ENCODE assay signal across 21 cellular contexts in the genomic region with DNA sequence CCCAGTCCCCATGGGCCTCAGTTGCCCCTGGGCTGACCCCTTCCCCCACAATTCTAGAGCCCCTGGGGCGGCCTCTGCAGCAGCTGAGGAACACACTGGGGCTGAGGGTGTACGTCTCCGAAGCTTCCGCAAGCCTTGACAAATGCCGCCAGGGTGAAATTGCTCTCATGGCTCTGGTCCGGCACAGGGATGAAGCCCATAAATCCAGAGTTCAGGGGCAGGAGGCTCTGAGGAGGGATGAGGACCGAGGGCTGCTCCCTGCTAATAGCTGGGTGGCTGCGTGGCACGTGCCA. TPM values are rescaled to one million over a fixed set of nuclear protein-coding genes. Genes with fewer than 3 reads are reported as not detected.
DNase-seq lines count a peak whose midpoint lies in the region; ATAC-seq and TF ChIP-seq lines count a peak whose summit lies in the region.
"Had no signal": no experiment of that assay in that cellular context is flagged by ENCODE, and none has a peak within 500 bp of the region (broad histone marks: within the 10 kb centered on the region; RNA-seq: fewer than 3 reads in every experiment).

No MANE protein-coding gene starts in this region.

- no peak overlapping the region for H3K4me3 ChIP-seq in neuronal stem cell (ENCODE audit: low read length in 2 of 2)
- H3K4me3 ChIP-seq in spleen: no peak overlapping the region
- no peak overlapping the region for H3K4me3 ChIP-seq in mammary epithelial cell (replicated peaks in 1 of 3; ENCODE audit: insufficient read depth in 1 of 3, low read depth in 2 of 3, low read length in 3 of 3)
- H3K4me3 ChIP-seq: GM12878, HAP-1 had no signal

- H2BK120ac ChIP-seq in neuronal stem cell (ENCODE audit: low read depth, low read length): no peak overlapping the region

- dilution Hi-C loops in mammary epithelial cell (cut with HindIII; ENCODE audit: low sequenced_read_pairs): no loop called here

- no TSS peak for BruUV-seq in mammary epithelial cell (replicated peaks; lab: Mats Ljungman, UMichigan)

- H3K23ac ChIP-seq in neuronal stem cell (ENCODE audit: low read depth, low read length, poor library complexity): no peak overlapping the region

- peaks cover 3% of the 10 kb centered on the region for H3K79me1 ChIP-seq in neuronal stem cell (ENCODE audit: low read depth, low read length)

- peak; percentile 48 for DNase-seq in natural killer cell treated with Interleukin-12 subunit alpha and Interleukin-12 subunit beta and Interleukin-15 and Interleukin-18, amount 100 ng/mL, for 72 hours (ENCODE audit: low spot score)
- no peak for DNase-seq in natural killer cell
- no peak for DNase-seq in neuronal stem cell (ENCODE audit: low spot score)
- peak; percentile 43 for DNase-seq in spleen
- DNase-seq in mammary epithelial cell: no peak
- DNase-seq in activated T-cell treated with anti-CD3 and anti-CD28 coated beads, Interleukin-2, amount 50 U/mL, for 4 hours: no peak
- DNase-seq: ACHN; BE2C; C1 segment of cervical spinal cord; CD4-positive, CD25-positive, alpha-beta regulatory T cell; CD8-positive, alpha-beta memory T cell; COR-L47; DMS 273 treated with DMSO at 0.1 percent for 48 hours; DMS53; DND-41; EL had no signal

- H3K4me1 Mint-ChIP-seq in natural killer cell treated with Interleukin-12 subunit alpha and Interleukin-12 subunit beta and Interleukin-15 and Interleukin-18, amount 100 ng/mL, for 72 hours (ENCODE audit: low read depth in 2 of 2): no peaks in the 10 kb centered on the region
- H3K4me1 Mint-ChIP-seq in natural killer cell: no peaks in the 10 kb centered on the region
- H3K4me1 Mint-ChIP-seq in activated T-cell treated with anti-CD3 and anti-CD28 coated beads, Interleukin-2, amount 50 U/mL, for 4 hours (ENCODE audit: low read depth): no peaks in the 10 kb centered on the region
- H3K4me1 Mint-ChIP-seq: CD4-positive, CD25-positive, alpha-beta regulatory T cell; CD8-positive, alpha-beta memory T cell had no signal

- H3K9ac ChIP-seq in neuronal stem cell (ENCODE audit: low read depth, low read length, poor library complexity) (no peak overlapping the region), mammary epithelial cell (ENCODE audit: insufficient read depth, low read length) (no peak overlapping the region)

- no CpG with 5 or more reads among the region's 9 CpGs for WGBS in neuronal stem cell (ENCODE audit: extremely low coverage in 2 of 2, insufficient read length in 2 of 2, insufficient replicate concordance in 1 of 2), 2 donors
- 83 to 90% (median 87%) methylated on average over 3 to 9 of the region's 9 CpGs for WGBS in spleen, 5 donors
- 78% methylated on average over 8 of the region's 9 CpGs for WGBS in mammary epithelial cell (ENCODE audit: low coverage, missing lambda C conversion rate)

- H3K27me3 Mint-ChIP-seq in natural killer cell treated with Interleukin-12 subunit alpha and Interleukin-12 subunit beta and Interleukin-15 and Interleukin-18, amount 100 ng/mL, for 72 hours: peaks cover 0 to 5% of the 10 kb centered on the region in 2 donors
- H3K27me3 Mint-ChIP-seq in natural killer cell (ENCODE audit: low read depth in 2 of 2): peaks cover 4 to 8% of the 10 kb centered on the region in 2 donors
- peaks cover 22% of the 10 kb centered on the region for H3K27me3 Mint-ChIP-seq in activated T-cell treated with anti-CD3 and anti-CD28 coated beads, Interleukin-2, amount 50 U/mL, for 4 hours (ENCODE audit: low read depth)
- H3K27me3 Mint-ChIP-seq: CD4-positive, CD25-positive, alpha-beta regulatory T cell had no signal

- H4K20me1 ChIP-seq in mammary epithelial cell (ENCODE audit: insufficient read depth, low read length): no peaks in the 10 kb centered on the region

- peak overlapping the region; percentile 29 for H2BK5ac ChIP-seq in neuronal stem cell (ENCODE audit: low read length)

- H3K14ac ChIP-seq in neuronal stem cell (ENCODE audit: low read length): no peak overlapping the region

- peaks cover 4 to 10% of the 10 kb centered on the region in 2 donors for H3K4me1 ChIP-seq in neuronal stem cell (ENCODE audit: control insufficient read depth in 2 of 2, insufficient read depth in 1 of 2, low read depth in 1 of 2, low read length in 2 of 2)
- no peaks in the 10 kb centered on the region for H3K4me1 ChIP-seq in spleen
- H3K4me1 ChIP-seq in mammary epithelial cell (ENCODE audit: insufficient read depth, low read length): no peaks in the 10 kb centered on the region
- H3K4me1 ChIP-seq: BE2C, HAP-1 had no signal

- no peak for TF ChIP-seq CTCF in natural killer cell (IDR thresholded peaks at IDR 0.05)
- TF ChIP-seq CTCF in spleen (IDR thresholded peaks at IDR 0.05 in 8 of 11, conservative IDR thresholded peaks at IDR 0.05 in 3 of 11): no peak
- no peak for TF ChIP-seq CTCF in mammary epithelial cell (conservative IDR thresholded peaks at IDR 0.05 in 1 of 2, IDR thresholded peaks at IDR 0.05 in 1 of 2; ENCODE audit: extremely low read depth in 1 of 2, insufficient read depth in 1 of 2, low read depth in 1 of 2, low read length in 2 of 2)

- H2BK12ac ChIP-seq in neuronal stem cell (ENCODE audit: low read length): no peak overlapping the region

- peak overlapping the region; percentile 65 for H3K18ac ChIP-seq in neuronal stem cell (ENCODE audit: low read length)

- H3K36me3 ChIP-seq in neuronal stem cell (replicated peaks in 1 of 2; ENCODE audit: control insufficient read depth in 2 of 2, insufficient read depth in 2 of 2, low read length in 2 of 2): peaks cover 0 to 5% of the 10 kb centered on the region in 2 donors
- H3K36me3 ChIP-seq in spleen: no peaks in the 10 kb centered on the region
- no peaks in the 10 kb centered on the region for H3K36me3 ChIP-seq in mammary epithelial cell (ENCODE audit: insufficient read depth, low read length)
- H3K36me3 ChIP-seq: BE2C, HAP-1 had no signal

- in situ Hi-C loops in mammary epithelial cell (cut with MboI; ENCODE audit: low sequenced_read_pairs in 2 of 2): no loop called here

- no peak overlapping the region for H4K8ac ChIP-seq in neuronal stem cell (ENCODE audit: low read depth, low read length)

- intact Hi-C loops in natural killer cell (cut with micrococcal nuclease): no loop called here
- intact Hi-C loops in spleen (cut with DNase I; ENCODE audit: low total_unique reads): no loop called here
- intact Hi-C loops in mammary epithelial cell (cut with micrococcal nuclease): no loop called here

- no peak overlapping the region for H3K4me3 Mint-ChIP-seq in natural killer cell treated with Interleukin-12 subunit alpha and Interleukin-12 subunit beta and Interleukin-15 and Interleukin-18, amount 100 ng/mL, for 72 hours
- no peak overlapping the region for H3K4me3 Mint-ChIP-seq in natural killer cell
- no peak overlapping the region for H3K4me3 Mint-ChIP-seq in activated T-cell treated with anti-CD3 and anti-CD28 coated beads, Interleukin-2, amount 50 U/mL, for 4 hours
- H3K4me3 Mint-ChIP-seq: CD4-positive, CD25-positive, alpha-beta regulatory T cell; CD8-positive, alpha-beta memory T cell had no signal

- H3K36me3 Mint-ChIP-seq in natural killer cell treated with Interleukin-12 subunit alpha and Interleukin-12 subunit beta and Interleukin-15 and Interleukin-18, amount 100 ng/mL, for 72 hours: no peaks in the 10 kb centered on the region
- no peaks in the 10 kb centered on the region for H3K36me3 Mint-ChIP-seq in natural killer cell
- H3K36me3 Mint-ChIP-seq in activated T-cell treated with anti-CD3 and anti-CD28 coated beads, Interleukin-2, amount 50 U/mL, for 4 hours (ENCODE audit: insufficient read depth): no peaks in the 10 kb centered on the region
- H3K36me3 Mint-ChIP-seq: CD4-positive, CD25-positive, alpha-beta regulatory T cell had no signal

- no peak overlapping the region for H3K4ac ChIP-seq in neuronal stem cell (ENCODE audit: low read length)

- H2AK5ac ChIP-seq in neuronal stem cell (ENCODE audit: low read depth, low read length): peak overlapping the region; percentile 82

- H3K9me3 ChIP-seq in neuronal stem cell (replicated peaks in 1 of 2; ENCODE audit: control insufficient read depth in 2 of 2, insufficient read depth in 1 of 2, low read depth in 1 of 2, low read length in 2 of 2) (peaks cover 0 to 9% of the 10 kb centered on the region in 2 donors), spleen (peaks cover 0 to 10% (median 0%) of the 10 kb centered on the region in 8 donors), mammary epithelial cell (replicated peaks; ENCODE audit: insufficient read depth, low read length) (no peaks in the 10 kb centered on the region)
- H3K9me3 ChIP-seq: BE2C, HAP-1 had no signal

- H4K91ac ChIP-seq in neuronal stem cell (ENCODE audit: low read depth, low read length, poor library complexity): no peak overlapping the region

- peak overlapping the region; percentile 72 for H2BK15ac ChIP-seq in neuronal stem cell (ENCODE audit: low read length)

- ATAC-seq in natural killer cell treated with Interleukin-12 subunit alpha and Interleukin-12 subunit beta and Interleukin-15 and Interleukin-18, amount 100 ng/mL, for 72 hours: no peak
- no peak for ATAC-seq in natural killer cell
- no peak for ATAC-seq in activated T-cell treated with anti-CD3 and anti-CD28 coated beads, Interleukin-2, amount 50 U/mL, for 4 hours
- ATAC-seq: GM12878, HepG2 had no signal

- H3K4me2 ChIP-seq in neuronal stem cell (ENCODE audit: insufficient read depth, low read length, poor library complexity, severe bottlenecking) (no peak overlapping the region), mammary epithelial cell (ENCODE audit: insufficient read depth, low read depth, low read length) (no peak overlapping the region)

- no peak overlapping the region for H3K27ac Mint-ChIP-seq in natural killer cell treated with Interleukin-12 subunit alpha and Interleukin-12 subunit beta and Interleukin-15 and Interleukin-18, amount 100 ng/mL, for 72 hours
- no peak overlapping the region for H3K27ac Mint-ChIP-seq in natural killer cell
- H3K27ac Mint-ChIP-seq: CD4-positive, CD25-positive, alpha-beta regulatory T cell; CD8-positive, alpha-beta memory T cell had no signal

- no peak overlapping the region for H2AFZ ChIP-seq in neuronal stem cell (ENCODE audit: low read length)
- no peak overlapping the region for H2AFZ ChIP-seq in mammary epithelial cell (ENCODE audit: low read depth, low read length)

- TF ChIP-seq POLR2A in spleen (IDR thresholded peaks at IDR 0.05): no peak

- CTCF ChIA-PET in mammary epithelial cell (lab: Charles Lee; ENCODE audit: low non-redundant PET): no interaction called here

- H3K27ac ChIP-seq in neuronal stem cell (replicated peaks; ENCODE audit: low read length): no peak overlapping the region
- H3K27ac ChIP-seq in spleen: no peak overlapping the region
- H3K27ac ChIP-seq in mammary epithelial cell (ENCODE audit: insufficient read depth, low read depth, low read length): no peak overlapping the region

- H3K9me3 Mint-ChIP-seq in natural killer cell treated with Interleukin-12 subunit alpha and Interleukin-12 subunit beta and Interleukin-15 and Interleukin-18, amount 100 ng/mL, for 72 hours: no peaks in the 10 kb centered on the region
- H3K9me3 Mint-ChIP-seq in natural killer cell: no peaks in the 10 kb centered on the region
- no peaks in the 10 kb centered on the region for H3K9me3 Mint-ChIP-seq in activated T-cell treated with anti-CD3 and anti-CD28 coated beads, Interleukin-2, amount 50 U/mL, for 4 hours
- H3K9me3 Mint-ChIP-seq: CD8-positive, alpha-beta memory T cell had no signal

- H3K27me3 ChIP-seq in neuronal stem cell (ENCODE audit: control insufficient read depth in 3 of 3, insufficient read depth in 3 of 3, low read depth in 1 of 3, low read length in 3 of 3): peaks cover 0 to 4% (median 0%) of the 10 kb centered on the region in 3 experiments
- peaks cover 0 to 41% (median 0%) of the 10 kb centered on the region in 7 donors for H3K27me3 ChIP-seq in spleen (replicated peaks in 1 of 7)
- no peaks in the 10 kb centered on the region for H3K27me3 ChIP-seq in mammary epithelial cell (ENCODE audit: insufficient read depth, low read length)

- no peaks in the 10 kb centered on the region for H3K79me2 ChIP-seq in mammary epithelial cell (ENCODE audit: insufficient read depth, low read length)

RNA-seq across cellular contexts. Expression of a gene that starts 27.1 kb away (rescaled TPM):
- total RNA-seq in natural killer cell treated with Interleukin-12 subunit alpha and Interleukin-12 subunit beta and Interleukin-15 and Interleukin-18, amount 100 ng/mL, for 72 hours: not detected
- total RNA-seq in natural killer cell: not detected
- polyA plus RNA-seq in neuronal stem cell (2013, experiment 1 of 2): 0.08 TPM
- not detected for polyA plus RNA-seq in neuronal stem cell (2013, experiment 2 of 2)
- not detected for total RNA-seq in spleen
- not detected for polyA plus RNA-seq in spleen
- total RNA-seq in mammary epithelial cell: not detected
- not detected for polyA plus RNA-seq in mammary epithelial cell
- not detected for polyA minus RNA-seq in mammary epithelial cell
- total RNA-seq in activated T-cell treated with anti-CD3 and anti-CD28 coated beads, Interleukin-2, amount 50 U/mL, for 4 hours: not detected
- total RNA-seq: CD4-positive, CD25-positive, alpha-beta regulatory T cell; CD8-positive, alpha-beta memory T cell; G401; GM12878; H1; HepG2 had no signal
- polyA plus RNA-seq: CD4-positive, CD25-positive, alpha-beta regulatory T cell; CD8-positive, alpha-beta memory T cell; GM12878; HepG2 had no signal

RNA-seq across cellular contexts. Expression of a gene that starts 31.4 kb away (rescaled TPM):
- total RNA-seq in natural killer cell treated with Interleukin-12 subunit alpha and Interleukin-12 subunit beta and Interleukin-15 and Interleukin-18, amount 100 ng/mL, for 72 hours: 100 to 1,000 TPM; 117 to 131 TPM
- total RNA-seq in natural killer cell (10 to 100 TPM; 51.5 to 76.5 (median 53.5) TPM), spleen (100 to 1,000 TPM in 2 of 7 donors, 10 to 100 TPM in 5; 74.7 to 154 (median 85.7) TPM), mammary epithelial cell (100 to 1,000 TPM in 1 of 2 donors, 10 to 100 TPM in 1; 40.2 to 142 TPM)
- polyA plus RNA-seq in neuronal stem cell (2013, experiment 1 of 2): 234 TPM
- polyA plus RNA-seq in neuronal stem cell (2013, experiment 2 of 2): 225 TPM
- polyA plus RNA-seq in spleen (100 to 1,000 TPM; 273 to 441 (median 321) TPM), mammary epithelial cell (205 TPM)
- polyA minus RNA-seq in mammary epithelial cell: 21.3 TPM
- total RNA-seq in activated T-cell treated with anti-CD3 and anti-CD28 coated beads, Interleukin-2, amount 50 U/mL, for 4 hours: 100 to 1,000 TPM; 171 to 191 (median 172) TPM

Comparison
In these comparisons a context has a peak if more than half of its experiments do, and no peak if none do; other contexts are left out.
1. DNase-seq: peak in natural killer cell treated with Interleukin-12 subunit alpha and Interleukin-12 subunit beta and Interleukin-15 and Interleukin-18, amount 100 ng/mL, for 72 hours (single experiment) and spleen (single experiment); none in natural killer cell (single experiment), neuronal stem cell (single experiment), mammary epithelial cell (single experiment) and activated T-cell treated with anti-CD3 and anti-CD28 coated beads, Interleukin-2, amount 50 U/mL, for 4 hours (single experiment).